Comparison of ENCODE assay signal across 8 cellular contexts in the genomic region with DNA sequence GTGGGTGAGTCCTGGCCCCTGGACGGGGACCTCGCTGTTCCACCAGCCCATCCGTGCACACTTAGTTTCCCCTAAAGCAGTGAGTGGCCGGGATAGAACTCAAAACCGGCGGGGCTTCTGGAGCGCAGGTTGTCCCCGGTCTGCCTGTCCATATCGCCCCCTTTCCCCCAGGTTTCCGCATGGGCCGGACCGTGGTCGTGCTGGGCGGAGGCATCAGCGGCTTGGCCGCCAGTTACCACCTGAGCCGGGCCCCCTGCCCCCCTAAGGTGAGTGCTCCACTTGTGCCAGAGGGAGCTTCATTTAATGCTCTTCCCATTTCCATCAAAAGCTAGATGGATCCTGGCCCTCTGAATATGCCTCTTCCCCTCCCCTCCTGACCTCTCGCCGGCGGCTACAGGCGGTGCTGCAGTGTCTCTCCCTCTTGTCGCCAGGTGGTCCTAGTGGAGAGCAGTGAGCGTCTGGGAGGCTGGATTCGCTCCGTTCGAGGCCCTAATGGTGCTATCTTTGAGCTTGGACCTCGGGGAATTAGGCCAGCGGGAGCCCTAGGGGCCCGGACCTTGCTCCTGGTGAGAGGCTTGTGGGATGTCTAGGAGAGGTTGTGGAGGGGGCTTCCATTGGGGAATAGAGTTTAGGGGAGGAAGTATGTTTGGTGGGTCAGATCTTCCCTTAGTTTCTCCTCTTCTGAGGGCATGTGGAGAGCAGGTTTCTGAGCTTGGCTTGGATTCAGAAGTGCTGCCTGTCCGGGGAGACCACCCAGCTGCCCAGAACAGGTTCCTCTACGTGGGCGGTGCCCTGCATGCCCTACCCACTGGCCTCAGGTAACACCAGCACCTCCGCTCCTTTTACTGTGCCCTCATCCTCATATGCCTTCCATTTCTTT. TPM values are rescaled to one million over a fixed set of nuclear protein-coding genes. Genes with fewer than 3 reads are reported as not detected.
DNase-seq lines count a peak whose midpoint lies in the region; ATAC-seq and TF ChIP-seq lines count a peak whose summit lies in the region.

No MANE protein-coding gene starts in this region.

- CTCF ChIA-PET in activated CD8-positive, alpha-beta T cell treated with anti-CD3 and anti-CD28 coated beads for 36 hours (lab: Charles Lee), result interaction anchor here (0.8 to 4.3 kb wide), 21 partner anchors 9 to 215 kb away, joined by 3 to 50 read pairs (median 9); partner anchors contain the start of genes APOA2, B4GALT3, FCER1G and KLHDC9

- H3K36me3 ChIP-seq in HUES64 (ENCODE audit: insufficient read depth, low read length), result peaks cover 53% of the 10 kb centered on the region
- peaks cover 56% of the 10 kb centered on the region for H3K36me3 ChIP-seq in left ventricle myocardium inferior

- intact Hi-C loops in activated CD8-positive, alpha-beta T cell treated with anti-CD3 and anti-CD28 coated beads for 36 hours (cut with micrococcal nuclease), result no loop called here
- intact Hi-C loops in left ventricle myocardium inferior (cut with micrococcal nuclease), result no loop called here

- peaks cover 16% of the 10 kb centered on the region for H3K36me3 Mint-ChIP-seq in activated CD8-positive, alpha-beta T cell treated with anti-CD3 and anti-CD28 coated beads for 36 hours (ENCODE audit: low read depth)

- WGBS in HUES64, result 10% methylated on average over 33 of the region's 33 CpGs

- POLR2A ChIA-PET in activated CD8-positive, alpha-beta T cell treated with anti-CD3 and anti-CD28 coated beads for 36 hours (lab: Charles Lee), result interaction anchor here (0.6 to 6.5 kb wide), 15 partner anchors 9 to 141 kb away, joined by 3 to 46 read pairs (median 4); partner anchors contain the start of genes B4GALT3, KLHDC9, NDUFS2 and UFC1

- H3K27ac Mint-ChIP-seq in activated CD8-positive, alpha-beta T cell treated with anti-CD3 and anti-CD28 coated beads for 36 hours, result peak overlapping the region; percentile 95

- peak overlapping the region; percentile 87 for H3K4me3 ChIP-seq in HUES64 (ENCODE audit: low read length)
- peak overlapping the region; percentile 80 for H3K4me3 ChIP-seq in left ventricle myocardium inferior
- peak overlapping the region; percentile 72 for H3K4me3 ChIP-seq in skeletal muscle cell (ENCODE audit: low read depth, low read length)

- H3K27me3 Mint-ChIP-seq in activated CD8-positive, alpha-beta T cell treated with anti-CD3 and anti-CD28 coated beads for 36 hours, result no peaks in the 10 kb centered on the region

- no peaks in the 10 kb centered on the region for H3K9me3 Mint-ChIP-seq in activated CD8-positive, alpha-beta T cell treated with anti-CD3 and anti-CD28 coated beads for 36 hours

- peak overlapping the region; percentile 78 for H3K9ac ChIP-seq in HUES64 (ENCODE audit: low read depth, low read length)

- no peak for ATAC-seq in activated CD8-positive, alpha-beta T cell treated with anti-CD3 and anti-CD28 coated beads for 36 hours
- ATAC-seq in GM18498 (IDR thresholded peaks at IDR 0.05; ENCODE audit: unreplicated experiment), result no peak

- H3K9me3 ChIP-seq in HUES64 (ENCODE audit: insufficient read depth, low read depth, low read length), result no peaks in the 10 kb centered on the region
- no peaks in the 10 kb centered on the region for H3K9me3 ChIP-seq in left ventricle myocardium inferior (replicated peaks)

- H3K4me1 Mint-ChIP-seq in activated CD8-positive, alpha-beta T cell treated with anti-CD3 and anti-CD28 coated beads for 36 hours (ENCODE audit: low read depth), result peaks cover 37% of the 10 kb centered on the region

- H3K27ac ChIP-seq in HUES64 (ENCODE audit: low read depth, low read length) (peak overlapping the region; percentile 50), left ventricle myocardium inferior (replicated peaks) (peak overlapping the region; percentile 91)

- H3K4me1 ChIP-seq in HUES64 (ENCODE audit: insufficient read depth, low read length) (peaks cover 5% of the 10 kb centered on the region; the same call in 1 of the 2 replicates), left ventricle myocardium inferior (peaks cover 34% of the 10 kb centered on the region)

- H3K4me3 Mint-ChIP-seq in activated CD8-positive, alpha-beta T cell treated with anti-CD3 and anti-CD28 coated beads for 36 hours, result peak overlapping the region; percentile 82

- no peak for TF ChIP-seq CTCF in activated CD8-positive, alpha-beta T cell treated with anti-CD3 and anti-CD28 coated beads for 36 hours (IDR thresholded peaks at IDR 0.05)
- TF ChIP-seq CTCF in left ventricle myocardium inferior (IDR thresholded peaks at IDR 0.05; ENCODE audit: borderline replicate concordance), result no peak

- DNase-seq in NCI-H1417 (lab: John Stamatoyannopoulos, UW) (peak; percentile 32 to 64 (median 62)), NCI-H1417 treated with DMSO at 0.1 percent for 48 hours (lab: John Stamatoyannopoulos, UW) (no peak), left ventricle myocardium inferior (no peak), skeletal muscle cell (ENCODE audit: low read depth) (no peak), UCSD-AML1 (lab: John Stamatoyannopoulos, UW; ENCODE audit: unreplicated experiment) (no peak)
- DNase-seq in activated CD8-positive, alpha-beta T cell treated with anti-CD3 and anti-CD28 coated beads for 36 hours, result no peak

- H3K27me3 ChIP-seq in HUES64 (ENCODE audit: insufficient read depth, low read length), result no peaks in the 10 kb centered on the region
- H3K27me3 ChIP-seq in left ventricle myocardium inferior (ENCODE audit: low read depth), result no peaks in the 10 kb centered on the region

RNA-seq across cellular contexts. Expression of gene PPOX, which starts 0.7 kb away (rescaled TPM):
- polyA plus RNA-seq in HUES64 (2013, experiment 1 of 2), result 19.4 TPM
- 22.3 TPM for polyA plus RNA-seq in HUES64 (2013, experiment 2 of 2)
- 10 to 100 TPM; 24.4 to 24.9 TPM for total RNA-seq in activated CD8-positive, alpha-beta T cell treated with anti-CD3 and anti-CD28 coated beads for 36 hours
- 15.2 TPM for total RNA-seq in left ventricle myocardium inferior

RNA-seq across cellular contexts. Expression of gene USP21, which starts 7.6 kb away (rescaled TPM):
- polyA plus RNA-seq in HUES64 (2013, experiment 1 of 2), result 19.9 TPM
- polyA plus RNA-seq in HUES64 (2013, experiment 2 of 2), result 20.2 TPM
- total RNA-seq in activated CD8-positive, alpha-beta T cell treated with anti-CD3 and anti-CD28 coated beads for 36 hours, result 10 to 100 TPM; 24.4 to 26.7 TPM
- total RNA-seq in left ventricle myocardium inferior, result 20.0 TPM

RNA-seq across cellular contexts. Expression of gene B4GALT3, which starts 10.4 kb away (rescaled TPM):
- polyA plus RNA-seq in HUES64 (2013, experiment 1 of 2), result 27.8 TPM
- polyA plus RNA-seq in HUES64 (2013, experiment 2 of 2), result 29.9 TPM
- total RNA-seq in activated CD8-positive, alpha-beta T cell treated with anti-CD3 and anti-CD28 coated beads for 36 hours, result 10 to 100 TPM; 39.9 to 40.8 TPM
- total RNA-seq in left ventricle myocardium inferior, result 23.2 TPM

RNA-seq across cellular contexts. Expression of gene UFC1, which starts 13.1 kb away (rescaled TPM):
- 82.8 TPM for polyA plus RNA-seq in HUES64 (2013, experiment 1 of 2)
- polyA plus RNA-seq in HUES64 (2013, experiment 2 of 2), result 81.9 TPM
- total RNA-seq in activated CD8-positive, alpha-beta T cell treated with anti-CD3 and anti-CD28 coated beads for 36 hours, result 10 to 100 TPM; 81.2 to 84.1 TPM
- 76.4 TPM for total RNA-seq in left ventricle myocardium inferior

RNA-seq across cellular contexts. Expression of gene ADAMTS4, which starts 31.9 kb away (rescaled TPM):
- polyA plus RNA-seq in HUES64 (2013, experiment 1 of 2), result 2.0 TPM
- 2.6 TPM for polyA plus RNA-seq in HUES64 (2013, experiment 2 of 2)
- 1 to 10 TPM; 1.1 to 1.8 TPM for total RNA-seq in activated CD8-positive, alpha-beta T cell treated with anti-CD3 and anti-CD28 coated beads for 36 hours
- 14.1 TPM for total RNA-seq in left ventricle myocardium inferior

Comparison
In these comparisons a context has a peak if more than half of its experiments do, and no peak if none do; other contexts are left out.
1. DNase-seq: peak in NCI-H1417 (3 of 3); none in NCI-H1417 treated with DMSO at 0.1 percent for 48 hours (single experiment), activated CD8-positive, alpha-beta T cell treated with anti-CD3 and anti-CD28 coated beads for 36 hours (single experiment), left ventricle myocardium inferior (single experiment), skeletal muscle cell (single experiment) and UCSD-AML1 (single experiment).
2. Peak in every context shown above with its lines, with median percentiles within 50 percentile points of each other: H3K4me3 ChIP-seq.